In genomic region chr17:15457723-15458094, GRCh38 we compare ENCODE assay signal across 12 cellular contexts. TPM values are rescaled to one million over a fixed set of nuclear protein-coding genes. Genes with fewer than 3 reads are reported as not detected.
DNase-seq lines count a peak whose midpoint lies in the region; ATAC-seq and TF ChIP-seq lines count a peak whose summit lies in the region.
"Had no signal": no experiment of that assay in that cellular context is flagged by ENCODE, and none has a peak within 500 bp of the region (broad histone marks: within the 10 kb centered on the region; RNA-seq: fewer than 3 reads in every experiment).

No MANE protein-coding gene starts in this region.

- H3K36me3 ChIP-seq in adipocyte (ENCODE audit: control insufficient read depth, insufficient read depth, low read length, severe bottlenecking) = no peaks in the 10 kb centered on the region

- H3K36me3 Mint-ChIP-seq in osteocyte (ENCODE audit: unreplicated experiment) (peaks cover 9% of the 10 kb centered on the region), type B pancreatic cell (peaks cover 38% of the 10 kb centered on the region), Calu3 (ENCODE audit: insufficient read depth, unreplicated experiment) (no peaks in the 10 kb centered on the region)

- no peaks in the 10 kb centered on the region for H3K27me3 Mint-ChIP-seq in osteocyte (ENCODE audit: unreplicated experiment)
- H3K27me3 Mint-ChIP-seq in type B pancreatic cell = no peaks in the 10 kb centered on the region
- no peaks in the 10 kb centered on the region for H3K27me3 Mint-ChIP-seq in Calu3 (ENCODE audit: unreplicated experiment)

- no TSS peak for BruUV-seq in Calu3 (replicated peaks; lab: Mats Ljungman, UMichigan)

- H3K27me3 ChIP-seq in adipocyte (replicated peaks; ENCODE audit: control insufficient read depth, insufficient read depth, low read length) = no peaks in the 10 kb centered on the region

- DNase-seq in adipocyte (ENCODE audit: low read depth) (no peak), head of caudate nucleus (peak in 28 of 42 donors; percentile 27 to 70 (median 44)), osteocyte (ENCODE audit: extremely low spot score, unreplicated experiment) (peak; percentile 87), type B pancreatic cell (ENCODE audit: extremely low spot score, unreplicated experiment) (no peak), NCI-H2171 treated with DMSO at 0.1 percent for 48 hours (lab: John Stamatoyannopoulos, UW) (no peak), Calu3 (no peak), SW 1271 (lab: John Stamatoyannopoulos, UW) (no peak)
- DNase-seq: amniotic stem cell, DMS153, NCI-H774, small intestine had no signal

- TF ChIP-seq CTCF in osteocyte (IDR thresholded peaks at IDR 0.05) = no peak
- TF ChIP-seq CTCF in type B pancreatic cell (conservative IDR thresholded peaks at IDR 0.05) = no peak
- TF ChIP-seq CTCF in Calu3 (IDR thresholded peaks at IDR 0.05; ENCODE audit: unreplicated experiment) = no peak

- peaks cover 54% of the 10 kb centered on the region for H3K4me1 Mint-ChIP-seq in osteocyte (ENCODE audit: unreplicated experiment)
- H3K4me1 Mint-ChIP-seq in type B pancreatic cell (ENCODE audit: unreplicated experiment) = peaks cover 18% of the 10 kb centered on the region
- H3K4me1 Mint-ChIP-seq in Calu3 (ENCODE audit: low read depth, unreplicated experiment) = no peaks in the 10 kb centered on the region

- H3K9me3 ChIP-seq in adipocyte (ENCODE audit: control insufficient read depth, low read length) = peaks cover 9% of the 10 kb centered on the region

- ATAC-seq in GM19397 (IDR thresholded peaks at IDR 0.05; ENCODE audit: unreplicated experiment) = no peak

- peak overlapping the region; percentile 51 for H3K4me3 Mint-ChIP-seq in osteocyte (ENCODE audit: unreplicated experiment)
- H3K4me3 Mint-ChIP-seq in type B pancreatic cell = no peak overlapping the region
- H3K4me3 Mint-ChIP-seq in Calu3 (ENCODE audit: low read depth, unreplicated experiment) = no peak overlapping the region

- H3K9me3 Mint-ChIP-seq in osteocyte (ENCODE audit: unreplicated experiment) (peaks cover 4% of the 10 kb centered on the region), type B pancreatic cell (no peaks in the 10 kb centered on the region), Calu3 (ENCODE audit: low read depth, unreplicated experiment) (peaks cover 3% of the 10 kb centered on the region)

- H3K9ac ChIP-seq in adipocyte (ENCODE audit: low read length) = peak overlapping the region; percentile 74

- peak overlapping the region; percentile 94 for H3K27ac Mint-ChIP-seq in osteocyte (ENCODE audit: unreplicated experiment)
- peak overlapping the region; percentile 32 for H3K27ac Mint-ChIP-seq in type B pancreatic cell
- no peak overlapping the region for H3K27ac Mint-ChIP-seq in Calu3 (ENCODE audit: unreplicated experiment)

- H3K4me3 ChIP-seq in adipocyte (ENCODE audit: low read length) = peak overlapping the region; percentile 48

- peaks cover 53% of the 10 kb centered on the region for H3K4me1 ChIP-seq in adipocyte (ENCODE audit: control insufficient read depth, insufficient read depth, low read length)

- intact Hi-C loops in head of caudate nucleus (cut with DNase I) = loop anchor here (5.0 to 10.0 kb wide), 2 partner anchors 45 to 113 kb away; partner anchors contain the start of gene TEKT3
- intact Hi-C loops in Calu3 (cut with micrococcal nuclease; ENCODE audit: unreplicated experiment) = no loop called here

- CTCF ChIA-PET in Calu3 (lab: Charles Lee) = no interaction called here

RNA-seq across cellular contexts. Expression of gene CDRT4, which starts 9.7 kb away (rescaled TPM):
- total RNA-seq in osteocyte (9.6 and 10.1 TPM in 2 replicates), type B pancreatic cell (ENCODE audit: low replicate concordance) (5.4 and 12.9 TPM in 2 replicates), Calu3 (2022) (1.3 and 2.8 TPM in 2 replicates)

Comparison
In these comparisons a context has a peak if more than half of its experiments do, and no peak if none do; other contexts are left out.
1. DNase-seq: peak in head of caudate nucleus (28 of 42) and osteocyte (single experiment); none in adipocyte (single experiment), type B pancreatic cell (single experiment), NCI-H2171 treated with DMSO at 0.1 percent for 48 hours (single experiment), Calu3 (single experiment) and SW 1271 (0 of 2).